Comparison of ENCODE assay signal across 2 cellular contexts in genomic region chr17:41578971-41579370, GRCh38.
TF ChIP-seq lines count a peak whose summit lies in the region.

No MANE protein-coding gene starts in this region.

TF ChIP-seq in GM23338, 12 proteins besides CTCF, POLR2A, EP300 and RAD21:
- no peak for TF ChIP-seq EZH2 (IDR thresholded peaks at IDR 0.05; ENCODE audit: low read depth, unreplicated experiment)
- no peak for TF ChIP-seq ETS1 (IDR thresholded peaks at IDR 0.05)
- no peak for TF ChIP-seq ZNF462 (CRISPR knock-in tag; IDR thresholded peaks at IDR 0.05)
- no peak for TF ChIP-seq CREB1 (CRISPR knock-in tag; IDR thresholded peaks at IDR 0.05; ENCODE audit: low read depth)
- no peak for TF ChIP-seq JUNB (IDR thresholded peaks at IDR 0.05; ENCODE audit: unreplicated experiment)
- no peak for TF ChIP-seq ZNF331 (CRISPR knock-in tag; IDR thresholded peaks at IDR 0.05; ENCODE audit: low read depth)
- no peak for TF ChIP-seq REST (IDR thresholded peaks at IDR 0.05; ENCODE audit: unreplicated experiment)
- no peak for TF ChIP-seq STAT1 (IDR thresholded peaks at IDR 0.05; ENCODE audit: unreplicated experiment)
- no peak for TF ChIP-seq POLR2AphosphoS5 (IDR thresholded peaks at IDR 0.05; ENCODE audit: low read depth)
- no peak for TF ChIP-seq ZNF114 (CRISPR knock-in tag; IDR thresholded peaks at IDR 0.05)
- no peak for TF ChIP-seq NANOG (IDR thresholded peaks at IDR 0.05; ENCODE audit: borderline replicate concordance)
- TF ChIP-seq EZH2phosphoT487 (IDR thresholded peaks at IDR 0.05; ENCODE audit: unreplicated experiment), result no peak

TF ChIP-seq in WTC11, 78 proteins besides CTCF, POLR2A, EP300 and RAD21 (continued from another document):
- TF ChIP-seq ZNF263 (CRISPR knock-in tag; IDR thresholded peaks at IDR 0.05; ENCODE audit: low read depth) (no peak), IRF1 (CRISPR knock-in tag; IDR thresholded peaks at IDR 0.05) (no peak), AFF4 (CRISPR knock-in tag; IDR thresholded peaks at IDR 0.05; ENCODE audit: borderline replicate concordance) (no peak), NR3C1 (CRISPR knock-in tag; conservative IDR thresholded peaks at IDR 0.05; ENCODE audit: low read depth) (no peak), MLX (CRISPR knock-in tag; IDR thresholded peaks at IDR 0.05) (no peak), TEAD1 (CRISPR knock-in tag; IDR thresholded peaks at IDR 0.05) (no peak), CDX4 (CRISPR knock-in tag; IDR thresholded peaks at IDR 0.05; ENCODE audit: borderline replicate concordance) (no peak), ZNF317 (CRISPR knock-in tag; IDR thresholded peaks at IDR 0.05; ENCODE audit: borderline replicate concordance, low read depth) (no peak), ZNF416 (CRISPR knock-in tag; IDR thresholded peaks at IDR 0.05) (no peak)
